In genomic region chr12:16881986-16882385, GRCh38 we compare ENCODE assay signal across 20 cellular contexts.
DNase-seq lines count a peak whose midpoint lies in the region; ATAC-seq and TF ChIP-seq lines count a peak whose summit lies in the region.
"Had no signal": no experiment of that assay in that cellular context is flagged by ENCODE, and none has a peak within 500 bp of the region (broad histone marks: within the 10 kb centered on the region; RNA-seq: fewer than 3 reads in every experiment).

No MANE protein-coding gene starts in this region.

- no peaks in the 10 kb centered on the region for H3K4me1 ChIP-seq in CD8-positive, alpha-beta T cell (ENCODE audit: insufficient read depth, low read length)
- H3K4me1 ChIP-seq: BLaER1, SJSA1 had no signal

- POLR2A ChIA-PET in CD8-positive, alpha-beta T cell (lab: Charles Lee) = no interaction called here

- H3K9me3 Mint-ChIP-seq in activated naive CD4-positive, alpha-beta T cell treated with anti-CD3 and anti-CD28 coated beads, Interleukin-2, amount 10 ng/mL, durations not matched to agents 7 days and 5 days = peaks cover 2% of the 10 kb centered on the region
- peaks cover 11% of the 10 kb centered on the region for H3K9me3 Mint-ChIP-seq in CD8-positive, alpha-beta T cell
- H3K9me3 Mint-ChIP-seq: GM23338 had no signal

- intact Hi-C loops in CD8-positive, alpha-beta T cell (cut with DNase I, micrococcal nuclease) = no loop called here

- no peak for TF ChIP-seq CTCF in GM13977 (IDR thresholded peaks at IDR 0.05; ENCODE audit: extremely low read depth, insufficient read depth, missing control alignments)
- TF ChIP-seq CTCF in CD8-positive, alpha-beta T cell (IDR thresholded peaks at IDR 0.05) = no peak

- H3K9me3 ChIP-seq in CD8-positive, alpha-beta T cell (ENCODE audit: low read length) = no peaks in the 10 kb centered on the region
- H3K9me3 ChIP-seq: BLaER1 had no signal

- no peaks in the 10 kb centered on the region for H3K36me3 ChIP-seq in CD8-positive, alpha-beta T cell (ENCODE audit: insufficient read depth, low read length)
- H3K36me3 ChIP-seq: BLaER1, SJSA1 had no signal

- DNase-seq in NCI-H748 (lab: John Stamatoyannopoulos, UW; ENCODE audit: unreplicated experiment) (peak; percentile 11), NCI-H748 treated with DMSO at 0.1 percent for 48 hours (lab: John Stamatoyannopoulos, UW) (no peak), NCI-H146 (lab: John Stamatoyannopoulos, UW) (peak; percentile 14), NCI-H69 (lab: John Stamatoyannopoulos, UW) (peak; percentile 27), GM13977 (ENCODE audit: low spot score) (no peak)
- no peak for DNase-seq in activated naive CD4-positive, alpha-beta T cell treated with anti-CD3 and anti-CD28 coated beads, Interleukin-2, amount 10 ng/mL, durations not matched to agents 7 days and 5 days
- no peak for DNase-seq in CD8-positive, alpha-beta T cell
- DNase-seq: 8988T; ACHN; CD4-positive, CD25-positive, alpha-beta regulatory T cell; HCEC 1CT; KBM-7; NCI-H2029 treated with DMSO at 0.1 percent for 48 hours; NCI-H446; NK-92 treated with Interleukin-12 subunit alpha and Interleukin-12 subunit beta, amount 100 ng/mL, for 24 hours; PC-3 had no signal

- no peaks in the 10 kb centered on the region for H3K36me3 Mint-ChIP-seq in activated naive CD4-positive, alpha-beta T cell treated with anti-CD3 and anti-CD28 coated beads, Interleukin-2, amount 10 ng/mL, durations not matched to agents 7 days and 5 days
- no peaks in the 10 kb centered on the region for H3K36me3 Mint-ChIP-seq in CD8-positive, alpha-beta T cell
- H3K36me3 Mint-ChIP-seq: CD4-positive, CD25-positive, alpha-beta regulatory T cell had no signal

- no peaks in the 10 kb centered on the region for H3K4me1 Mint-ChIP-seq in activated naive CD4-positive, alpha-beta T cell treated with anti-CD3 and anti-CD28 coated beads, Interleukin-2, amount 10 ng/mL, durations not matched to agents 7 days and 5 days
- H3K4me1 Mint-ChIP-seq in CD8-positive, alpha-beta T cell (ENCODE audit: low read depth) = no peaks in the 10 kb centered on the region
- H3K4me1 Mint-ChIP-seq: CD4-positive, CD25-positive, alpha-beta regulatory T cell had no signal

- no peak for ATAC-seq in CD8-positive, alpha-beta T cell
- ATAC-seq: PC-3, Right ventricle myocardium inferior had no signal

- no peak overlapping the region for H3K27ac ChIP-seq in CD8-positive, alpha-beta T cell (ENCODE audit: low read depth, low read length)
- H3K27ac ChIP-seq: BLaER1, SJSA1 had no signal

- in situ Hi-C loops in GM13977 (cut with MboI; ENCODE audit: low pct_unique_long_range_greater_than_20kb, low sequenced_read_pairs, unreplicated experiment) = no loop called here

- H3K27me3 Mint-ChIP-seq in activated naive CD4-positive, alpha-beta T cell treated with anti-CD3 and anti-CD28 coated beads, Interleukin-2, amount 10 ng/mL, durations not matched to agents 7 days and 5 days = no peaks in the 10 kb centered on the region
- no peaks in the 10 kb centered on the region for H3K27me3 Mint-ChIP-seq in CD8-positive, alpha-beta T cell (ENCODE audit: low read depth)
- H3K27me3 Mint-ChIP-seq: CD4-positive, CD25-positive, alpha-beta regulatory T cell had no signal

- CTCF ChIA-PET in activated naive CD4-positive, alpha-beta T cell treated with anti-CD3 and anti-CD28 coated beads, Interleukin-2, amount 10 ng/mL, durations not matched to agents 7 days and 5 days (lab: Charles Lee) = no interaction called here
- CTCF ChIA-PET in CD8-positive, alpha-beta T cell (lab: Charles Lee) = no interaction called here

- no peak overlapping the region for H3K4me3 ChIP-seq in CD8-positive, alpha-beta T cell (ENCODE audit: low read depth, low read length)
- H3K4me3 ChIP-seq: BLaER1, GM23338, SJSA1 had no signal

- no peak overlapping the region for H3K4me3 Mint-ChIP-seq in activated naive CD4-positive, alpha-beta T cell treated with anti-CD3 and anti-CD28 coated beads, Interleukin-2, amount 10 ng/mL, durations not matched to agents 7 days and 5 days
- no peak overlapping the region for H3K4me3 Mint-ChIP-seq in CD8-positive, alpha-beta T cell
- H3K4me3 Mint-ChIP-seq: CD4-positive, CD25-positive, alpha-beta regulatory T cell; GM23338 had no signal

- no peaks in the 10 kb centered on the region for H3K27me3 ChIP-seq in CD8-positive, alpha-beta T cell (ENCODE audit: insufficient read depth, low read length)
- H3K27me3 ChIP-seq: BLaER1, SJSA1 had no signal

- no peak overlapping the region for H3K27ac Mint-ChIP-seq in activated naive CD4-positive, alpha-beta T cell treated with anti-CD3 and anti-CD28 coated beads, Interleukin-2, amount 10 ng/mL, durations not matched to agents 7 days and 5 days
- H3K27ac Mint-ChIP-seq in CD8-positive, alpha-beta T cell = no peak overlapping the region
- H3K27ac Mint-ChIP-seq: CD4-positive, CD25-positive, alpha-beta regulatory T cell; GM23338 had no signal

Comparison
In these comparisons a context has a peak if more than half of its experiments do, and no peak if none do; other contexts are left out.
1. DNase-seq: peak in NCI-H748 (single experiment), NCI-H146 (single experiment) and NCI-H69 (single experiment); none in NCI-H748 treated with DMSO at 0.1 percent for 48 hours (single experiment), GM13977 (single experiment), activated naive CD4-positive, alpha-beta T cell treated with anti-CD3 and anti-CD28 coated beads, Interleukin-2, amount 10 ng/mL, durations not matched to agents 7 days and 5 days (single experiment) and CD8-positive, alpha-beta T cell (0 of 7).